In genomic region chr17:7034955-7035590, GRCh38 we compare ENCODE assay signal across 8 cellular contexts.
A peak's percentile ranks its signal among the peaks of the same experiment; 100 is the strongest.
DNase-seq lines count a peak whose midpoint lies in the region; ATAC-seq lines count a peak whose summit lies in the region.

No MANE protein-coding gene starts in this region.

- peak overlapping the region; percentile 96 for H3K27ac Mint-ChIP-seq in activated naive CD8-positive, alpha-beta T cell

- H3K9me3 Mint-ChIP-seq in activated naive CD8-positive, alpha-beta T cell (ENCODE audit: low read depth): no peaks in the 10 kb centered on the region

- H3K4me3 Mint-ChIP-seq in activated naive CD8-positive, alpha-beta T cell: peak overlapping the region; percentile 94

- ATAC-seq in GM19023 (IDR thresholded peaks at IDR 0.05; ENCODE audit: unreplicated experiment) (peak; percentile 21), HG03280 (IDR thresholded peaks at IDR 0.05; ENCODE audit: unreplicated experiment) (peak; percentile 12)

- peak; percentile 62 for DNase-seq in stimulated activated CD8-positive, alpha-beta memory T cell treated with anti-CD3 and anti-CD28 coated beads, Interleukin-4, amount 100 ng/mL, for 48 hours
- no peak for DNase-seq in NCI-H187 treated with DMSO at 0.1 percent for 48 hours (lab: John Stamatoyannopoulos, UW)
- DNase-seq in pons (ENCODE audit: low spot score): no peak
- DNase-seq in NCI-H1436 treated with DMSO at 0.1 percent for 48 hours (lab: John Stamatoyannopoulos, UW): no peak

- peaks cover 8% of the 10 kb centered on the region for H3K4me1 ChIP-seq in iPS-15b (ENCODE audit: control insufficient read depth, insufficient read depth, low read length)

- H3K4me1 Mint-ChIP-seq in activated naive CD8-positive, alpha-beta T cell (ENCODE audit: low read depth): peaks cover 56% of the 10 kb centered on the region

- no peaks in the 10 kb centered on the region for H3K36me3 ChIP-seq in iPS-15b (ENCODE audit: control insufficient read depth, insufficient read depth, low read length)

- H3K4me3 ChIP-seq in iPS-15b (ENCODE audit: low read depth, low read length): peak overlapping the region; percentile 80

- H3K36me3 Mint-ChIP-seq in activated naive CD8-positive, alpha-beta T cell: peaks cover 3% of the 10 kb centered on the region

- H3K9me3 ChIP-seq in iPS-15b (ENCODE audit: control insufficient read depth, insufficient read depth, low read length): no peaks in the 10 kb centered on the region

- peak overlapping the region; percentile 76 for H3K9ac ChIP-seq in iPS-15b (ENCODE audit: low read depth, low read length)

- peaks cover 5% of the 10 kb centered on the region for H3K27me3 ChIP-seq in iPS-15b (ENCODE audit: control insufficient read depth, insufficient read depth, low read length)

- H3K27me3 Mint-ChIP-seq in activated naive CD8-positive, alpha-beta T cell: no peaks in the 10 kb centered on the region
